27 cellular contexts compared by ENCODE assay signal in the genomic region with DNA sequence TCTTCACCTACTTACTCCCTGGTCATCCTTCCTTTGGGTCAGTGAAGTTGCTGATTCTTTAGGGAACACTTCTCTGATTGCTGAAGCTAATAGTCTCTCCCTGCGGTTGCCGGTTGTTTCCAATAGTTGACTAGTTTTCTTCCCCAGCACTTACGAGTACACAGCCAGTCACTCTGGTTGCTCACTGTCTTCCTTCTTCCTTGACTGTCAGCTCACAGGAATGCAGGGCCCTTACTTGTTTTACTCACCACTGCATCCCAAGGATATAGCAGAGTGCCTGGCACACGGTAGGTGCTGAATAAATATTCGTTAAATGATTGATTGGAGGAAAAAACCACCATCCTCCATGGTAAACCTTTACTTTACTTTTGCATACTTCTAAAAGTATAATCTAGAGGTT.
DNase-seq lines count a peak whose midpoint lies in the region; ATAC-seq and TF ChIP-seq lines count a peak whose summit lies in the region.
"Had no signal": no experiment of that assay in that cellular context is flagged by ENCODE, and none has a peak within 500 bp of the region (broad histone marks: within the 10 kb centered on the region; RNA-seq: fewer than 3 reads in every experiment).

No MANE protein-coding gene starts in this region.

- H3K4me3 ChIP-seq in epithelial cell of esophagus (ENCODE audit: low read length), result no peak overlapping the region
- H3K4me3 ChIP-seq in right lobe of liver, result no peak overlapping the region
- H3K4me3 ChIP-seq in tibial nerve, result no peak overlapping the region
- H3K4me3 ChIP-seq: coronary artery, K562, neural progenitor cell, SJSA1 had no signal

- 77% methylated on average over 5 of the region's 5 CpGs for WGBS in right lobe of liver (ENCODE audit: insufficient coverage, low coverage, low lambda C conversion rate, missing lambda C conversion rate)
- WGBS in tibial nerve, 2 donors, result 92 to 95% methylated on average over 5 of the region's 5 CpGs

- H3K9me3 ChIP-seq in right lobe of liver (no peaks in the 10 kb centered on the region), tibial nerve (no peaks in the 10 kb centered on the region)
- H3K9me3 ChIP-seq: SJSA1 had no signal

- intact Hi-C loops in right lobe of liver (cut with DNase I), result no loop called here

- no peak overlapping the region for H3K27ac ChIP-seq in right lobe of liver
- no peak overlapping the region for H3K27ac ChIP-seq in tibial nerve
- H3K27ac ChIP-seq: coronary artery, neural progenitor cell, parathyroid adenoma, SJSA1 had no signal

- DNase-seq in Caki2 (ENCODE audit: low read depth) (peak; percentile 2), HT1080 (ENCODE audit: low read depth) (peak; percentile 74), epithelial cell of esophagus (ENCODE audit: low read depth) (peak; percentile 77), kidney glomerular epithelial cell (lab: John Stamatoyannopoulos, UW) (peak; percentile 19), CD1c-positive myeloid dendritic cell (ENCODE audit: extremely low spot score) (no peak), right lobe of liver (no peak), tibial nerve (ENCODE audit: low spot score in 2 of 2) (no peak), NCI-H2107 treated with DMSO at 0.1 percent for 48 hours (lab: John Stamatoyannopoulos, UW; ENCODE audit: unreplicated experiment) (no peak)
- DNase-seq: activated CD4-positive, alpha-beta T cell treated with anti-CD3 and anti-CD28 coated beads, Interleukin-2, amount 50 U/mL, for 4 hours; activated naive CD4-positive, alpha-beta T cell treated with anti-CD3 and anti-CD28 coated beads, Interleukin-2, amount 50 U/mL, for 16 hours; amygdala; CD4-positive, alpha-beta T cell; left cardiac atrium; mammary epithelial cell; NCI-H2081; NCI-H226; NCI-H69; right cardiac atrium; stimulated activated CD4-positive, alpha-beta T cell treated with anti-CD3 and anti-CD28 coated beads, Interleukin-12 subunit alpha, Interleukin-12 subunit beta, amount 100 ng/mL, for 4 hours; stimulated activated CD4-positive, alpha-beta T cell treated with anti-CD3 and anti-CD28 coated beads, Interleukin-4, amount 100 ng/mL, for 1 hour had no signal

- no peak for TF ChIP-seq CTCF in epithelial cell of esophagus (IDR thresholded peaks at IDR 0.05; ENCODE audit: insufficient read depth, low read depth, low read length, missing control alignments)
- no peak for TF ChIP-seq CTCF in right lobe of liver (IDR thresholded peaks at IDR 0.05)
- TF ChIP-seq CTCF in tibial nerve (IDR thresholded peaks at IDR 0.05), result no peak

- no peak for ATAC-seq in right lobe of liver
- ATAC-seq: K562; left cardiac atrium; right cardiac atrium; stimulated activated effector memory CD8-positive, alpha-beta T cell treated with anti-CD3 and anti-CD28 coated beads, Interleukin-12 subunit alpha, Interleukin-12 subunit beta, amount 100 ng/mL, for 72 hours; WTC11 had no signal

- H3K27me3 ChIP-seq in right lobe of liver (no peaks in the 10 kb centered on the region), tibial nerve (no peaks in the 10 kb centered on the region)
- H3K27me3 ChIP-seq: neural progenitor cell, SJSA1 had no signal

- H3K36me3 ChIP-seq in right lobe of liver (no peaks in the 10 kb centered on the region), tibial nerve (no peaks in the 10 kb centered on the region)
- H3K36me3 ChIP-seq: neural progenitor cell, SJSA1 had no signal

- no peak for TF ChIP-seq POLR2A in right lobe of liver (IDR thresholded peaks at IDR 0.05)
- no peak for TF ChIP-seq POLR2A in tibial nerve (IDR thresholded peaks at IDR 0.05)

- TF ChIP-seq EP300 in tibial nerve (IDR thresholded peaks at IDR 0.05), result no peak

- in situ Hi-C loops in Caki2 (cut with HindIII; ENCODE audit: low pct_unique_long_range_greater_than_20kb, low sequenced_read_pairs), result no loop called here

- H3K4me1 ChIP-seq in right lobe of liver (no peaks in the 10 kb centered on the region), tibial nerve (peaks cover 0 to 6% (median 1%) of the 10 kb centered on the region in 4 donors)
- H3K4me1 ChIP-seq: neural progenitor cell, parathyroid adenoma had no signal

Comparison
In these comparisons a context has a peak if more than half of its experiments do, and no peak if none do; other contexts are left out.
1. DNase-seq: peak in Caki2 (single experiment), HT1080 (single experiment), epithelial cell of esophagus (single experiment) and kidney glomerular epithelial cell (single experiment); none in CD1c-positive myeloid dendritic cell (single experiment), right lobe of liver (0 of 3), tibial nerve (0 of 2) and NCI-H2107 treated with DMSO at 0.1 percent for 48 hours (single experiment).